In the genomic region with DNA sequence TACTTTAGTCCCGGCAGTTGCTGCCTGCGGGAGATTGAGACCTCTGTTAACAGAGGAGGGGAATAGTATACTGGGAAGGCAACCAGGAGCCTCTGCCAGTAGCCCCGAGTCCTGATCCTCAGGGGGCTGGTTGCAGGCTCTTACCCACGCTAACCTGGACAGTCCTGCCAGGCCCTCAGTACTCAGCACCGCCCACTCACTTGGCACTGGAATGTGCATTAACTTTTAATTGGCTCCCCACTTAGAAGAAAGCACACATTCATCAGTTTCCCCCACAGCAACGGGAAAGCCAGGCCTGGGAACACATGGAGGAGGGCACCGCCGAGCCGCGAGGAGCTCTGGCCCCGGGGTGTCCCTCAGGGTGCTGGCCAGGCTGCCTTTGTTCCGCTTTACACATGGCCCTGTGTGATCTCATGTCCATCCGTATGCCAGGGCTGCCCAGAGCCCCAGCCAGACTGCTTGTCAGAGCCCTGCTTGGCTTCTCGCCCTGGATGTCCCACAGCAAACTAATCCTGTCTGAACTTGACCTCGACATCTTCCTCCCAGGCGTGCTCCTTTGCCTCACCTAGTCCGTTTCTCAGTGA, we compare ENCODE assay signal across 19 cellular contexts. TPM values are rescaled to one million over a fixed set of nuclear protein-coding genes. Genes with fewer than 3 reads are reported as not detected.
DNase-seq lines count a peak whose midpoint lies in the region; ATAC-seq and TF ChIP-seq lines count a peak whose summit lies in the region.
"Had no signal": no experiment of that assay in that cellular context is flagged by ENCODE, and none has a peak within 500 bp of the region (broad histone marks: within the 10 kb centered on the region; RNA-seq: fewer than 3 reads in every experiment).

No MANE protein-coding gene starts in this region.

- intact Hi-C loops in vagina (cut with DNase I) = no loop called here

- no peaks in the 10 kb centered on the region for H3K9me3 ChIP-seq in vagina

- H3K27me3 ChIP-seq in vagina = no peaks in the 10 kb centered on the region
- H3K27me3 ChIP-seq: cardiac muscle cell had no signal

- peaks cover 21% of the 10 kb centered on the region for H3K4me1 ChIP-seq in vagina

- H3K27ac ChIP-seq in vagina = peak overlapping the region; percentile 61
- H3K27ac ChIP-seq: cardiac muscle cell, WERI-Rb-1 had no signal

- no peak overlapping the region for H3K4me3 ChIP-seq in vagina
- H3K4me3 ChIP-seq: cardiac muscle cell had no signal

- TF ChIP-seq POLR2A in vagina (IDR thresholded peaks at IDR 0.05) (no peak), GM18505 (IDR thresholded peaks at IDR 0.05; ENCODE audit: borderline replicate concordance, extremely low read depth, insufficient read depth, insufficient read length) (no peak)

- TF ChIP-seq CTCF in vagina (IDR thresholded peaks at IDR 0.05) = no peak

- peak in 38 of 58 donors; percentile 13 to 78 (median 47) for DNase-seq in anterior cingulate cortex (lab: John Stamatoyannopoulos, UW)
- DNase-seq in foreskin melanocyte = peak; percentile 64
- peak; percentile 45 for DNase-seq in midbrain (lab: John Stamatoyannopoulos, UW)
- DNase-seq in vagina (ENCODE audit: extremely low spot score in 2 of 2) = no peak
- DNase-seq in NCI-H1417 (lab: John Stamatoyannopoulos, UW) = no peak
- DNase-seq: activated naive CD4-positive, alpha-beta T cell; CD4-positive, alpha-beta T cell; EL; mesendoderm; NCI-H1105 treated with DMSO at 0.1 percent for 48 hours; stimulated activated CD4-positive, alpha-beta T cell treated with anti-CD3 and anti-CD28 coated beads, Interleukin-2, amount 100 ng/mL, for 24 hours; stimulated activated CD8-positive, alpha-beta memory T cell treated with anti-CD3 and anti-CD28 coated beads, Interleukin-4, amount 100 ng/mL, for 48 hours; trophoblast cell; WERI-Rb-1 had no signal

- H3K36me3 ChIP-seq in vagina = peaks cover 0 to 53% of the 10 kb centered on the region in 2 donors
- H3K36me3 ChIP-seq: WERI-Rb-1 had no signal

- ATAC-seq in HG03432 (IDR thresholded peaks at IDR 0.05; ENCODE audit: unreplicated experiment) (no peak), GM18505 (IDR thresholded peaks at IDR 0.05; ENCODE audit: unreplicated experiment) (no peak)

RNA-seq across cellular contexts. Expression of gene BCKDHA, which starts 14.2 kb away (rescaled TPM):
- 68.5 TPM for total RNA-seq in vagina

RNA-seq across cellular contexts. Expression of gene EXOSC5, which starts 14.6 kb away (rescaled TPM):
- total RNA-seq in vagina = 15.2 TPM

RNA-seq across cellular contexts. Expression of gene B3GNT8, which starts 15.4 kb away (rescaled TPM):
- 35.8 TPM for total RNA-seq in vagina

RNA-seq across cellular contexts. Expression of gene DMAC2, which starts 27.9 kb away (rescaled TPM):
- 39.8 TPM for total RNA-seq in vagina

RNA-seq across cellular contexts. Expression of gene ERICH4, which starts 31.2 kb away (rescaled TPM):
- total RNA-seq in vagina = not detected
- total RNA-seq: cardiac muscle cell; CD4-positive, alpha-beta T cell; epithelial cell of proximal tubule; omental fat pad had no signal

Comparison
In these comparisons a context has a peak if more than half of its experiments do, and no peak if none do; other contexts are left out.
1. DNase-seq: peak in anterior cingulate cortex (38 of 58), foreskin melanocyte (single experiment) and midbrain (single experiment); none in vagina (0 of 2) and NCI-H1417 (0 of 3).